ENCODE assay signal across 31 cellular contexts in the genomic region with DNA sequence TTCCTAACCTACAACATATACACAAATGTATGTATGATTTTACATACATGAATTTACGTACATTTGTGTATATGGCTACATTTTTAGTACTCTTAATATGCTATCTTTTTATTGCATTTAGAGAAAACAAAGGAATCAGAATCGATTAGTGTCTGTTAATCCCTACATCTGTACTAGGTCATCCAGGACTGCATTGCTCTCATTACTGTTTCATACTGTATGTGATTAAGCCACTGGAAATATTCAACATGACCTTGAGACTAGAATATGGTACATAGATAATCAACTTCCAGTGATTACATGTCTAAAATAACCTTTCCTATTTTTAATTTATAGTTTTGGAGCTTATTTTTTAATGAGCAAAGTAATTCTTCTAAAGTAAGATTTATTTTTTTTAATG. TPM values are rescaled to one million over a fixed set of nuclear protein-coding genes. Genes with fewer than 3 reads are reported as not detected.
"Had no signal": no experiment of that assay in that cellular context is flagged by ENCODE, and none has a peak within 500 bp of the region (broad histone marks: within the 10 kb centered on the region; RNA-seq: fewer than 3 reads in every experiment).

No MANE protein-coding gene starts in this region.

- DNase-seq: activated CD4-positive, alpha-beta T cell treated with anti-CD3 and anti-CD28 coated beads for 1 hour; activated CD4-positive, alpha-beta T cell treated with anti-CD3 and anti-CD28 coated beads, Interleukin-2, amount 10 ng/mL, durations not matched to agents 7 days and 5 days; activated CD8-positive, alpha-beta T cell treated with anti-CD3 and anti-CD28 coated beads for 36 hours; activated naive CD8-positive, alpha-beta T cell treated with anti-CD3 and anti-CD28 coated beads, Interleukin-2, amount 50 U/mL, for 24 hours; activated T-cell treated with anti-CD3 and anti-CD28 coated beads, Interleukin-2, amount 50 U/mL, for 48 hours; dermis blood vessel endothelial cell; effector CD4-positive, alpha-beta T cell; foreskin melanocyte; immature natural killer cell; kidney; left colon; midbrain; naive thymus-derived CD8-positive, alpha-beta T cell; nucleus accumbens; pancreas; retina; small intestine; stimulated activated CD4-positive, alpha-beta T cell treated with anti-CD3 and anti-CD28 coated beads, Interleukin-1b, Interleukin-23, amount 100 ng/mL, for 48 hours; stimulated activated CD4-positive, alpha-beta T cell treated with anti-CD3 and anti-CD28 coated beads, Interleukin-4, amount 100 ng/mL, for 4 hours; stimulated activated CD8-positive, alpha-beta memory T cell treated with anti-CD3 and anti-CD28 coated beads, Interleukin-4, amount 100 ng/mL, for 48 hours; stimulated activated naive CD8-positive, alpha-beta T cell treated with anti-CD3 and anti-CD28 coated beads, Interleukin-15, amount 100 ng/mL, for 72 hours; substantia nigra; T1000; uterus had no signal

- H3K9me3 ChIP-seq: esophagus muscularis mucosa, pancreas, prostate gland, uterus had no signal

- H3K4me1 ChIP-seq: esophagus muscularis mucosa, pancreas, prostate gland, uterus had no signal

- H3K36me3 ChIP-seq: esophagus muscularis mucosa, pancreas, prostate gland, uterus had no signal

- H3K27me3 ChIP-seq: uterus had no signal

- ATAC-seq: activated CD8-positive, alpha-beta T cell treated with anti-CD3 and anti-CD28 coated beads for 36 hours; activated naive CD8-positive, alpha-beta T cell treated with anti-CD3 and anti-CD28 coated beads, Interleukin-2, amount 50 U/mL, for 24 hours; left colon; naive thymus-derived CD8-positive, alpha-beta T cell; pancreas; sciatic nerve; stimulated activated memory B cell treated with anti-CD40 and anti-IgM and Interleukin-4, amounts not matched to agents 10 μg/mL and 1 μg/mL and 100 μg/mL, for 72 hours; stimulated activated naive CD8-positive, alpha-beta T cell treated with anti-CD3 and anti-CD28 coated beads, Interleukin-15, amount 100 ng/mL, for 72 hours; WTC11 had no signal

- H3K4me3 ChIP-seq: esophagus muscularis mucosa, pancreas, prostate gland, uterus had no signal

- H3K27ac ChIP-seq: esophagus muscularis mucosa, pancreas, prostate gland, uterus had no signal

RNA-seq across cellular contexts. Expression of gene MAB21L1, which starts 5.3 kb away (rescaled TPM):
- total RNA-seq: activated CD4-positive, alpha-beta T cell treated with anti-CD3 and anti-CD28 coated beads, Interleukin-2, amount 10 ng/mL, durations not matched to agents 7 days and 5 days; activated CD8-positive, alpha-beta T cell treated with anti-CD3 and anti-CD28 coated beads for 36 hours; bronchial epithelial cell; glomerular endothelial cell; naive thymus-derived CD8-positive, alpha-beta T cell had no signal
